ENCODE assay signal across 13 cellular contexts in the genomic region with DNA sequence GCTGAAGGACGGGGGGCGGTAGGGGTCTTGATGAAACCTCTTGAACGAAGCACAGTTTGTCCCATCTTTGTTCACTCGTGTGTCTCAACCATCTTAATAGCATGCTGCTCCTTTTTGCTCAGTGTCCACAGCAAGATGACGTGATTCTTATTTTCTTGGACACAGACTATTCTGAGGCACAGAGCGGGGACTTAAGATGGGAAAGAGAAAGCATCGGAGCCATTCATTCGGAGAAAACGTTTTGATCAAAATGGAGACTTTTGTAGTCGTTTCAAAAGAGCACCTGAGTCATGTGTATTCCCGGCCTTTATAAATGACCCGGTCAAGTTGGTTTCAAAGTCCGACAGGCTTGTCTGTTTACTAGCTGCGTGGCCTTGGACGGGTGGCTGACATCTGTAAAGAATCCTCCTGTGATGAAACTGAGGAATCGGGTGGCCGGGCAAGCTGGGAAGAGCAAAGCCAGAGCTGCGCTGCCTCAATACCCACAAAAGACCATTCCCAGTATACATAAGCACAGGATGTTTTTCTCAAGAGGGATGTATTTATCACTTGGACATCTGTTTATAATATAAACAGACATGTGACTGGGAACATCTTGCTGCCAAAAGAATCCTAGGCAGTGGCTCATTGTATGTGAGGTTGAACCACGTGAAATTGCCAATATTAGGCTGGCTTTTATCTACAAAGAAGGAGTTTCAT. TPM values are rescaled to one million over a fixed set of nuclear protein-coding genes. Genes with fewer than 3 reads are reported as not detected.
DNase-seq lines count a peak whose midpoint lies in the region; ATAC-seq, FAIRE-seq and TF ChIP-seq lines count a peak whose summit lies in the region.
"Had no signal": no experiment of that assay in that cellular context is flagged by ENCODE, and none has a peak within 500 bp of the region (broad histone marks: within the 10 kb centered on the region; RNA-seq: fewer than 3 reads in every experiment).

No MANE protein-coding gene starts in this region.

- H3K4me2 ChIP-seq in mesendoderm (ENCODE audit: low read length) = no peak overlapping the region

- POLR2A ChIA-PET in T-cell (lab: Charles Lee) = no interaction called here

- no peak for FAIRE-seq in kidney (lab: Jason Lieb, UNC)

- H3K27ac ChIP-seq in kidney (ENCODE audit: low read depth in 2 of 2, low read length in 2 of 2) (peak overlapping the region; percentile 32 to 79), testis (peak overlapping the region; percentile 50 to 53), mesendoderm (ENCODE audit: low read depth, low read length) (no peak overlapping the region)

- H3K27ac Mint-ChIP-seq in T-cell (peak overlapping the region in 1 of 2 donors; percentile 22), T-helper 17 cell (no peak overlapping the region)
- H3K27ac Mint-ChIP-seq: naive B cell had no signal

- no peak overlapping the region for H4K5ac ChIP-seq in mesendoderm (ENCODE audit: low read length)

- H3K56ac ChIP-seq in mesendoderm (ENCODE audit: low read length) = no peak overlapping the region

- no peaks in the 10 kb centered on the region for H3K79me2 ChIP-seq in mesendoderm (ENCODE audit: control insufficient read depth, insufficient read depth, low read length)

- intact Hi-C loops in kidney (cut with DNase I) = no loop called here
- intact Hi-C loops in testis (cut with DNase I; ENCODE audit: low total_unique reads) = no loop called here

- DNase-seq in HCEC 1CT = peak; percentile 93
- peak; percentile 80 for DNase-seq in choroid plexus epithelial cell (ENCODE audit: low read depth)
- no peak for DNase-seq in kidney
- no peak for DNase-seq in testis
- DNase-seq in GM13976 (ENCODE audit: low spot score) = no peak
- DNase-seq in mesendoderm = no peak
- no peak for DNase-seq in T-cell
- no peak for DNase-seq in T-helper 17 cell
- DNase-seq: DMS153, naive B cell, NCI-H526 treated with DMSO at 0.1 percent for 48 hours, SW 1271 had no signal

- no peak for TF ChIP-seq POLR2A in testis (IDR thresholded peaks at IDR 0.05)

- H3K9me3 Mint-ChIP-seq in T-cell = peaks cover 0 to 4% (median 0%) of the 10 kb centered on the region in 3 donors

- H2AK5ac ChIP-seq in mesendoderm (ENCODE audit: low read length) = no peak overlapping the region

- CTCF ChIA-PET in T-cell (lab: Charles Lee) = no interaction called here

- H3K4me1 ChIP-seq in kidney (ENCODE audit: control insufficient read depth in 1 of 2, insufficient read depth in 1 of 2, low read depth in 1 of 2, low read length in 2 of 2) (peaks cover 14% of the 10 kb centered on the region in 2 donors), testis (peaks cover 7% of the 10 kb centered on the region), mesendoderm (ENCODE audit: control insufficient read depth, low read depth, low read length) (no peaks in the 10 kb centered on the region)
- H3K4me1 ChIP-seq: adrenal gland had no signal

- no peak overlapping the region for H2BK120ac ChIP-seq in mesendoderm (ENCODE audit: low read depth, low read length)

- no peak overlapping the region for H2BK15ac ChIP-seq in mesendoderm (replicated peaks; ENCODE audit: low read depth)

- WGBS in testis, 2 donors = 68 to 69% methylated on average over 19 of the region's 19 CpGs
- WGBS in mesendoderm (ENCODE audit: extremely low coverage, insufficient coverage, low lambda C conversion rate) = no CpG with 5 or more reads among the region's 19 CpGs

- H3K36me3 ChIP-seq in kidney (ENCODE audit: control insufficient read depth in 1 of 2, insufficient read depth in 2 of 2, low read length in 2 of 2) (peaks cover 33 to 38% of the 10 kb centered on the region in 2 donors), testis (ENCODE audit: low read depth, missing control alignments) (no peaks in the 10 kb centered on the region), mesendoderm (ENCODE audit: control insufficient read depth, insufficient read depth, low read length) (peaks cover 11% of the 10 kb centered on the region)

- H3K4me3 Mint-ChIP-seq in T-cell (no peak overlapping the region), T-helper 17 cell (no peak overlapping the region)
- H3K4me3 Mint-ChIP-seq: naive B cell had no signal

- TF ChIP-seq CTCF in choroid plexus epithelial cell (conservative IDR thresholded peaks at IDR 0.05; ENCODE audit: low read depth, low read length) (no peak), kidney (IDR thresholded peaks at IDR 0.05; ENCODE audit: borderline replicate concordance, extremely low read depth, insufficient read depth) (no peak), testis (IDR thresholded peaks at IDR 0.05) (no peak), GM13976 (IDR thresholded peaks at IDR 0.05; ENCODE audit: borderline replicate concordance, control extremely low read depth, extremely low read depth, insufficient read depth, missing control alignments) (no peak)

- in situ Hi-C loops in GM13976 (cut with MboI; ENCODE audit: low sequenced_read_pairs, unreplicated experiment) = no loop called here

- no peak overlapping the region for H3K4me3 ChIP-seq in choroid plexus epithelial cell (ENCODE audit: low read depth, low read length)
- no peak overlapping the region for H3K4me3 ChIP-seq in kidney (ENCODE audit: low read length in 2 of 2)
- H3K4me3 ChIP-seq in testis = no peak overlapping the region
- no peak overlapping the region for H3K4me3 ChIP-seq in mesendoderm (ENCODE audit: low read length)
- H3K4me3 ChIP-seq: adrenal gland had no signal

- H3K79me1 ChIP-seq in mesendoderm (ENCODE audit: low read length) = peaks cover 1% of the 10 kb centered on the region

- H3K9me3 ChIP-seq in kidney (ENCODE audit: control insufficient read depth in 1 of 2, low read length in 2 of 2) = no peaks in the 10 kb centered on the region
- H3K9me3 ChIP-seq in testis = no peaks in the 10 kb centered on the region
- no peaks in the 10 kb centered on the region for H3K9me3 ChIP-seq in T-helper 17 cell (ENCODE audit: control insufficient read depth, low read length, poor library complexity, severe bottlenecking)

- no peak overlapping the region for H2BK5ac ChIP-seq in mesendoderm (ENCODE audit: low read length)

- no peaks in the 10 kb centered on the region for H3K27me3 ChIP-seq in testis
- no peaks in the 10 kb centered on the region for H3K27me3 ChIP-seq in mesendoderm (ENCODE audit: insufficient read depth, low read length, poor library complexity)
- H3K27me3 ChIP-seq: adrenal gland had no signal

- ATAC-seq in T-cell (replicated peaks in 1 of 4) = no peak
- ATAC-seq in T-helper 17 cell = no peak

- H3K36me3 Mint-ChIP-seq in T-cell = peaks cover 45% of the 10 kb centered on the region
- H3K36me3 Mint-ChIP-seq in T-helper 17 cell (ENCODE audit: low read depth) = no peaks in the 10 kb centered on the region

- no peak overlapping the region for H3K4ac ChIP-seq in mesendoderm (ENCODE audit: low read depth, low read length)

- H3K9ac ChIP-seq in kidney (ENCODE audit: low read length in 2 of 2) (peak overlapping the region in 1 of 2 donors; percentile 35), mesendoderm (ENCODE audit: low read length) (no peak overlapping the region)

- no peak overlapping the region for H3K18ac ChIP-seq in mesendoderm (ENCODE audit: low read length)

- H3K23ac ChIP-seq in mesendoderm (ENCODE audit: low read length) = no peak overlapping the region

- no peak overlapping the region for H4K8ac ChIP-seq in mesendoderm (ENCODE audit: low read depth, low read length)

- H3K27me3 Mint-ChIP-seq in T-cell = no peaks in the 10 kb centered on the region
- H3K27me3 Mint-ChIP-seq in T-helper 17 cell = no peaks in the 10 kb centered on the region
- H3K27me3 Mint-ChIP-seq: naive B cell had no signal

- H3K4me1 Mint-ChIP-seq in T-cell (no peaks in the 10 kb centered on the region), T-helper 17 cell (no peaks in the 10 kb centered on the region)
- H3K4me1 Mint-ChIP-seq: naive B cell had no signal

RNA-seq across cellular contexts. Expression of a gene that starts 18.5 kb away (rescaled TPM):
- total RNA-seq in kidney = 178 TPM
- 43.1 TPM for polyA plus RNA-seq in kidney (ENCODE audit: insufficient read depth, low read depth, low replicate concordance)
- total RNA-seq in testis = 10 to 100 TPM; 13.3 to 19.8 TPM
- polyA plus RNA-seq in testis (ENCODE audit: insufficient read depth, low read depth, low replicate concordance) = 16.2 TPM
- polyA plus RNA-seq in mesendoderm (2013, experiment 1 of 2) = 54.1 TPM
- 53.4 TPM for polyA plus RNA-seq in mesendoderm (2013, experiment 2 of 2)
- total RNA-seq in T-cell = 10 to 100 TPM; 12.3 to 17.3 (median 16.5) TPM
- total RNA-seq in T-helper 17 cell = 10 to 100 TPM in 1 of 2 donors, 1 to 10 TPM in 1; 8.1 to 10.9 TPM

Comparison
In these comparisons a context has a peak if more than half of its experiments do, and no peak if none do; other contexts are left out.
1. DNase-seq: peak in HCEC 1CT (single experiment) and choroid plexus epithelial cell (single experiment); none in kidney (single experiment), testis (single experiment), GM13976 (single experiment), mesendoderm (single experiment), T-cell (0 of 34) and T-helper 17 cell (0 of 3).